Comparison of ENCODE assay signal across 8 cellular contexts in genomic region chr20:2524435-2525272, GRCh38. TPM values are rescaled to one million over a fixed set of nuclear protein-coding genes. Genes with fewer than 3 reads are reported as not detected.
DNase-seq lines count a peak whose midpoint lies in the region; ATAC-seq and TF ChIP-seq lines count a peak whose summit lies in the region.

No MANE protein-coding gene starts in this region.

- peak overlapping the region; percentile 94 for H2AFZ ChIP-seq in mammary epithelial cell (ENCODE audit: low read depth, low read length)

- in situ Hi-C loops in mammary epithelial cell (cut with MboI; ENCODE audit: low sequenced_read_pairs in 2 of 2), result loop anchor here (10.0 to 25.0 kb wide), 2 partner anchors 113 to 120 kb away; no protein-coding TSS in a partner anchor

- H3K4me3 ChIP-seq in mammary epithelial cell (replicated peaks in 1 of 3; ENCODE audit: insufficient read depth in 1 of 3, low read depth in 2 of 3, low read length in 3 of 3) (peak overlapping the region; percentile 67 to 91 (median 83)), spleen (peak overlapping the region; percentile 55 to 87 (median 68))

- H3K4me1 ChIP-seq in mammary epithelial cell (ENCODE audit: insufficient read depth, low read length) (peaks cover 6% of the 10 kb centered on the region), spleen (peaks cover 0 to 43% (median 19%) of the 10 kb centered on the region in 6 donors)

- no peaks in the 10 kb centered on the region for H3K9me3 Mint-ChIP-seq in WTC11

- BruUV-seq in mammary epithelial cell (replicated peaks; lab: Mats Ljungman, UMichigan), result no TSS peak

- no peaks in the 10 kb centered on the region for H3K79me2 ChIP-seq in mammary epithelial cell (ENCODE audit: insufficient read depth, low read length)

- POLR2A ChIA-PET in WTC11 (lab: Charles Lee), result interaction anchor here (0.7 to 1.1 kb wide), 2 partner anchors 127 to 128 kb away, joined by 3 read pairs; partner anchors contain the start of gene NOP56

- no peak for TF ChIP-seq POLR2A in spleen (IDR thresholded peaks at IDR 0.05)

- H3K36me3 Mint-ChIP-seq in WTC11, result no peaks in the 10 kb centered on the region

- dilution Hi-C loops in mammary epithelial cell (cut with HindIII; ENCODE audit: low sequenced_read_pairs), result no loop called here

- H3K4me3 Mint-ChIP-seq in WTC11, result peak overlapping the region; percentile 91

- intact Hi-C loops in mammary epithelial cell (cut with micrococcal nuclease) (loop anchor here (1.0 to 5.0 kb wide), 2 partner anchors 108 to 123 kb away; no protein-coding TSS in a partner anchor), spleen (cut with DNase I; ENCODE audit: low total_unique reads) (loop anchor here (10.0 kb wide), 1 partner anchor 120 kb away; no protein-coding TSS in a partner anchor)

- H3K4me1 Mint-ChIP-seq in WTC11, result peaks cover 3% of the 10 kb centered on the region

- H3K4me2 ChIP-seq in mammary epithelial cell (ENCODE audit: insufficient read depth, low read depth, low read length), result peak overlapping the region; percentile 94

- H3K27me3 ChIP-seq in mammary epithelial cell (ENCODE audit: insufficient read depth, low read length), result no peaks in the 10 kb centered on the region
- H3K27me3 ChIP-seq in spleen (replicated peaks in 1 of 7), result peaks cover 0 to 11% (median 0%) of the 10 kb centered on the region in 7 donors

- 8% methylated on average over 10 of the region's 68 CpGs for WGBS in mammary epithelial cell (ENCODE audit: low coverage, missing lambda C conversion rate)
- WGBS in spleen, 5 donors, result 0 to 1% (median 1%) methylated on average over 55 to 68 of the region's 68 CpGs

- H4K20me1 ChIP-seq in mammary epithelial cell (ENCODE audit: insufficient read depth, low read length), result no peaks in the 10 kb centered on the region

- no peak overlapping the region for H3K27ac Mint-ChIP-seq in WTC11

- H3K9ac ChIP-seq in mammary epithelial cell (ENCODE audit: insufficient read depth, low read length), result peak overlapping the region; percentile 45

- H3K27me3 Mint-ChIP-seq in WTC11 (ENCODE audit: low read depth), result peaks cover 88% of the 10 kb centered on the region

- TF ChIP-seq CTCF in GM12872 (IDR thresholded peaks at IDR 0.05; ENCODE audit: insufficient read depth, low read depth, low read length), result peak; percentile 91
- peak; percentile 98 for TF ChIP-seq CTCF in WTC11 (IDR thresholded peaks at IDR 0.05)
- TF ChIP-seq CTCF in mammary epithelial cell (conservative IDR thresholded peaks at IDR 0.05 in 1 of 2, IDR thresholded peaks at IDR 0.05 in 1 of 2; ENCODE audit: extremely low read depth in 1 of 2, insufficient read depth in 1 of 2, low read depth in 1 of 2, low read length in 2 of 2), result peak; percentile 76 to 94
- TF ChIP-seq CTCF in spleen (IDR thresholded peaks at IDR 0.05 in 8 of 11, conservative IDR thresholded peaks at IDR 0.05 in 3 of 11), result peak; percentile 85 to 98 (median 96)

- DNase-seq in NCI-H2171 treated with DMSO at 0.1 percent for 48 hours (lab: John Stamatoyannopoulos, UW) (peak; percentile 86), WTC11 (ENCODE audit: low spot score) (peak; percentile 95), mammary epithelial cell (peak; percentile 40), inferior parietal cortex (ENCODE audit: extremely low spot score) (peak; percentile 85), spleen (peak; percentile 98)

- H3K9me3 ChIP-seq in mammary epithelial cell (replicated peaks; ENCODE audit: insufficient read depth, low read length), result no peaks in the 10 kb centered on the region
- no peaks in the 10 kb centered on the region for H3K9me3 ChIP-seq in spleen

- H3K36me3 ChIP-seq in mammary epithelial cell (ENCODE audit: insufficient read depth, low read length) (no peaks in the 10 kb centered on the region), spleen (no peaks in the 10 kb centered on the region)

- peak overlapping the region; percentile 34 for H3K27ac ChIP-seq in mammary epithelial cell (ENCODE audit: insufficient read depth, low read depth, low read length)
- H3K27ac ChIP-seq in spleen, result peak overlapping the region; percentile 70 to 95 (median 92)

- ATAC-seq in HG02884 (IDR thresholded peaks at IDR 0.05; ENCODE audit: unreplicated experiment) (peak; percentile 74), WTC11 (peak; percentile 81), HG02623 (IDR thresholded peaks at IDR 0.05; ENCODE audit: unreplicated experiment) (no peak)

- CTCF ChIA-PET in WTC11 (lab: Charles Lee), result interaction anchor here (0.6 to 4.6 kb wide), 22 partner anchors 10 to 176 kb away, joined by 3 to 30 read pairs (median 6); partner anchors contain the start of gene NOP56
- CTCF ChIA-PET in mammary epithelial cell (lab: Charles Lee; ENCODE audit: low non-redundant PET), result interaction anchor here (0.6 to 0.7 kb wide), 5 partner anchors 49 to 190 kb away, joined by 3 to 10 read pairs (median 6); partner anchors contain the start of gene SNRPB

TF ChIP-seq in WTC11, 78 proteins besides CTCF, POLR2A, EP300 and RAD21 (continues in another document):
- no peak for TF ChIP-seq ERG (CRISPR knock-in tag; IDR thresholded peaks at IDR 0.05)
- TF ChIP-seq MLX (CRISPR knock-in tag; IDR thresholded peaks at IDR 0.05), result no peak
- TF ChIP-seq NR2C2 (CRISPR knock-in tag; IDR thresholded peaks at IDR 0.05), result no peak
- 0 out of 2 replicates have a peak, but pooled peaks have one; percentile 23 for TF ChIP-seq ZBTB43 (CRISPR knock-in tag; IDR thresholded peaks at IDR 0.05)
- no peak for TF ChIP-seq USF2 (CRISPR knock-in tag; IDR thresholded peaks at IDR 0.05)
- TF ChIP-seq KAT7 (CRISPR knock-in tag; IDR thresholded peaks at IDR 0.05; ENCODE audit: borderline replicate concordance), result 0 out of 2 replicates have a peak, but pooled peaks have one; percentile 31
- TF ChIP-seq SMAD3 (CRISPR knock-in tag; IDR thresholded peaks at IDR 0.05; ENCODE audit: borderline replicate concordance), result no peak
- peak; percentile 95 for TF ChIP-seq HMGXB4 (CRISPR knock-in tag; IDR thresholded peaks at IDR 0.05)
- TF ChIP-seq TCF7 (CRISPR knock-in tag; IDR thresholded peaks at IDR 0.05; ENCODE audit: low read depth), result no peak

RNA-seq across cellular contexts. Expression of gene TMC2, which starts 11.7 kb away (rescaled TPM):
- total RNA-seq in WTC11 (2021) (not detected in 3 replicates), mammary epithelial cell (not detected), spleen (1 to 10 TPM in 1 of 7 donors, under 1 TPM in 5, not detected in 1; 0.09 to 1.2 (median 0.23) TPM)
- polyA plus RNA-seq in mammary epithelial cell (not detected), spleen (under 1 TPM in 2 of 3 donors, not detected in 1; 0.07 to 0.10 TPM)
- not detected for polyA minus RNA-seq in mammary epithelial cell

RNA-seq across cellular contexts. Expression of gene ZNF343, which starts 15.9 kb away (rescaled TPM):
- 5.0 to 7.6 TPM (median 6.3 TPM) in 3 replicates for total RNA-seq in WTC11 (2021)
- total RNA-seq in mammary epithelial cell, result 10 to 100 TPM; 12.0 to 12.9 TPM
- 7.9 TPM for polyA plus RNA-seq in mammary epithelial cell
- polyA minus RNA-seq in mammary epithelial cell, result 52.2 TPM
- total RNA-seq in spleen, result 10 to 100 TPM in 5 of 7 donors, 1 to 10 TPM in 2; 8.4 to 16.2 (median 11.4) TPM
- 1 to 10 TPM; 4.8 to 6.0 (median 5.7) TPM for polyA plus RNA-seq in spleen

RNA-seq across cellular contexts. Expression of gene SNRPB, which starts 54.1 kb away (rescaled TPM):
- total RNA-seq in WTC11 (2021), result 489 to 539 TPM (median 498 TPM) in 3 replicates
- 100 to 1,000 TPM in 1 of 2 donors, 10 to 100 TPM in 1; 90.7 to 216 TPM for total RNA-seq in mammary epithelial cell
- 232 TPM for polyA plus RNA-seq in mammary epithelial cell
- polyA minus RNA-seq in mammary epithelial cell, result 80.9 TPM
- 100 to 1,000 TPM; 102 to 189 (median 125) TPM for total RNA-seq in spleen
- polyA plus RNA-seq in spleen, result 100 to 1,000 TPM; 204 to 262 (median 237) TPM

Comparison
In these comparisons a context has a peak if more than half of its experiments do, and no peak if none do; other contexts are left out.
1. DNase-seq: peak in every context shown above with its lines; median percentile 98 in spleen; 95 in WTC11; 86 in NCI-H2171 treated with DMSO at 0.1 percent for 48 hours; 85 in inferior parietal cortex; 40 in mammary epithelial cell.